Comparison of ENCODE assay signal across 20 cellular contexts in the genomic region with DNA sequence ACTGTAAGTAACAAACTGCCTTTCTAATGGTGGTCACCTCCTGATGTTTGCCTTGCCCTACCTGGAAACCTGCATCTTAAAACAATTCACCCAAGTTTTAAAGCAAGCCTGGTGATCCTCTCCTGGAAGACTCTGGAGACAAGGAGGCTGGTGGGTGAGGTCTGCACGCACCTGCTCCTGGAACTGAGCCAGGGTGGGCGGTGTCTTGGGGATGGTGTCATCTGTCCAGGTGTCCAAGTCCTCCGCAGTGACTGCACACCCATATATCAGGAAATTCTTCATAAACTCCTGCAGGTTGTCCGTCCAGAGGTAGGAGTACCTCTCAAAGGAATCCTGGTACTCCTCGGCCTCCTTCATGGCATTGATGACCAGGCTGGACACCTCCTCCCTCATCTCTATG. TPM values are rescaled to one million over a fixed set of nuclear protein-coding genes. Genes with fewer than 3 reads are reported as not detected.
DNase-seq lines count a peak whose midpoint lies in the region; ATAC-seq, FAIRE-seq and TF ChIP-seq lines count a peak whose summit lies in the region.
"Had no signal": no experiment of that assay in that cellular context is flagged by ENCODE, and none has a peak within 500 bp of the region (broad histone marks: within the 10 kb centered on the region; RNA-seq: fewer than 3 reads in every experiment).

No MANE protein-coding gene starts in this region.

- no peak for ATAC-seq in A549
- ATAC-seq in HG03139 (IDR thresholded peaks at IDR 0.05; ENCODE audit: unreplicated experiment): no peak
- ATAC-seq: gastroesophageal sphincter had no signal

- no peak for TF ChIP-seq POLR2A in A549 (IDR thresholded peaks at IDR 0.05; ENCODE audit: low read length)

- no peak for TF ChIP-seq EP300 in A549 (IDR thresholded peaks at IDR 0.05)

- POLR2A ChIA-PET in A549 (lab: Yijun Ruan, JAX): interaction anchor here (1.1 kb wide), 1 partner anchor 60 kb away, joined by 7 read pairs; no protein-coding TSS in a partner anchor

- H3K4me2 ChIP-seq in A549: peak overlapping the region; percentile 26; the same call in 2 of the 3 replicates

- no peak for DNase-seq in A549 (ENCODE audit: low read depth in 1 of 2, low spot score in 1 of 2)
- peak; percentile 92 for DNase-seq in DMS53 (lab: John Stamatoyannopoulos, UW)
- peak; percentile 24 for DNase-seq in NCI-H69 (lab: John Stamatoyannopoulos, UW)
- peak; percentile 37 for DNase-seq in kidney
- no peak for DNase-seq in superior temporal gyrus (ENCODE audit: extremely low spot score)
- DNase-seq in activated CD4-positive, alpha-beta T cell treated with anti-CD3 and anti-CD28 coated beads, Interleukin-2, amount 50 U/mL, for 4 hours: no peak
- DNase-seq: activated naive CD4-positive, alpha-beta T cell treated with anti-CD3 and anti-CD28 coated beads, Interleukin-2, amount 10 ng/mL, durations not matched to agents 7 days and 5 days; activated T-cell treated with anti-CD3 and anti-CD28 coated beads, Interleukin-2, amount 50 U/mL, for 4 hours; esophagus squamous epithelium; hippocampal formation; MM.1S; NCI-H1694; NK-92 treated with Interleukin-12 subunit alpha and Interleukin-12 subunit beta, amount 100 ng/mL, for 24 hours; ovary; stimulated activated CD4-positive, alpha-beta T cell treated with anti-CD3 and anti-CD28 coated beads, Interleukin-12 subunit alpha, Interleukin-12 subunit beta, amount 100 ng/mL, for 4 hours had no signal

- H3K4me3 ChIP-seq in A549 (no peak overlapping the region), kidney (ENCODE audit: low read length in 2 of 2) (no peak overlapping the region)
- H3K4me3 ChIP-seq: coronary artery, esophagus squamous epithelium, gastroesophageal sphincter, ovary, right atrium auricular region, thoracic aorta had no signal

- peak overlapping the region; percentile 54 to 81; a peak in 5 of 6 replicates for H3K27ac ChIP-seq in A549
- H3K27ac ChIP-seq in kidney (ENCODE audit: low read depth in 2 of 2, low read length in 2 of 2): no peak overlapping the region
- H3K27ac ChIP-seq: coronary artery, esophagus squamous epithelium, gastroesophageal sphincter, ovary, right atrium auricular region, thoracic aorta had no signal

- CTCF ChIA-PET in A549 (lab: Yijun Ruan, JAX): interaction anchor here (1.0 to 10.2 kb wide), 3 partner anchors 35 to 176 kb away, joined by 3 to 51 read pairs (median 4); no protein-coding TSS in a partner anchor

- 84% methylated on average over 5 of the region's 5 CpGs for WGBS in A549 (ENCODE audit: missing lambda C conversion rate)

- TF ChIP-seq CTCF in A549 (IDR thresholded peaks at IDR 0.05) (no peak), kidney (IDR thresholded peaks at IDR 0.05; ENCODE audit: borderline replicate concordance, extremely low read depth, insufficient read depth) (no peak)

- intact Hi-C loops in kidney (cut with DNase I): no loop called here

- H3K9ac ChIP-seq in kidney (ENCODE audit: low read length in 2 of 2): no peak overlapping the region

- FAIRE-seq in A549 (lab: Jason Lieb, UNC): no peak
- FAIRE-seq in kidney (lab: Jason Lieb, UNC): no peak

- H3K9me3 ChIP-seq in A549 (no peaks in the 10 kb centered on the region), kidney (ENCODE audit: control insufficient read depth in 1 of 2, low read length in 2 of 2) (no peaks in the 10 kb centered on the region)
- H3K9me3 ChIP-seq: esophagus squamous epithelium, gastroesophageal sphincter, ovary, right atrium auricular region, thoracic aorta had no signal

- H3K4me1 ChIP-seq in A549 (peaks cover 47% of the 10 kb centered on the region), kidney (ENCODE audit: control insufficient read depth in 1 of 2, insufficient read depth in 1 of 2, low read depth in 1 of 2, low read length in 2 of 2) (no peaks in the 10 kb centered on the region)
- H3K4me1 ChIP-seq: right atrium auricular region had no signal

- no peak for TF ChIP-seq RAD21 in A549 (conservative IDR thresholded peaks at IDR 0.05 in 1 of 2, IDR thresholded peaks at IDR 0.05 in 1 of 2)

- H3K36me3 ChIP-seq in kidney (ENCODE audit: control insufficient read depth in 1 of 2, insufficient read depth in 2 of 2, low read length in 2 of 2): no peaks in the 10 kb centered on the region
- H3K36me3 ChIP-seq: esophagus squamous epithelium, gastroesophageal sphincter, ovary, right atrium auricular region, thoracic aorta had no signal

TF ChIP-seq in A549, 52 proteins besides CTCF, POLR2A, EP300 and RAD21:
- no peak for TF ChIP-seq RFX5 (IDR thresholded peaks at IDR 0.05)
- TF ChIP-seq CBX2 (IDR thresholded peaks at IDR 0.05; ENCODE audit: borderline replicate concordance, low read depth): no peak
- TF ChIP-seq GATA3 (IDR thresholded peaks at IDR 0.05; ENCODE audit: borderline replicate concordance): no peak
- TF ChIP-seq BHLHE40 (IDR thresholded peaks at IDR 0.05; ENCODE audit: low read depth, low read length): no peak
- no peak for TF ChIP-seq HOXB13 (CRISPR knock-in tag; IDR thresholded peaks at IDR 0.05; ENCODE audit: low read depth)

RNA-seq across cellular contexts. Expression of gene DNAH17, which starts 44.9 kb away (rescaled TPM):
- polyA plus RNA-seq in A549 (2011; rRNA removed) (0.21 and 0.46 TPM in 2 replicates), A549 (2017; fragmentation: RNase III; extraction: RNeasy Plus Mini Kit Qiagen cat#74134 plus additional on column Dnase treatment) (0.26 to 0.49 TPM (median 0.39 TPM) in 3 replicates), kidney (ENCODE audit: insufficient read depth, low read depth, low replicate concordance) (0.17 TPM)
- polyA plus RNA-seq in A549 (2012; cell fraction: cytosol; rRNA removed): 0.29 and 0.46 TPM in 2 replicates
- polyA plus RNA-seq in A549 (2012; cell fraction: nucleus; rRNA removed): 0.95 and 1.2 TPM in 2 replicates
- polyA minus RNA-seq in A549 (2011; rRNA and poly(A)+ RNA removed): 0.62 and 0.68 TPM in 2 replicates
- total RNA-seq in kidney: 0.09 TPM

Comparison
In these comparisons a context has a peak if more than half of its experiments do, and no peak if none do; other contexts are left out.
1. DNase-seq: peak in DMS53 (single experiment), NCI-H69 (single experiment) and kidney (single experiment); none in A549 (0 of 2), superior temporal gyrus (single experiment) and activated CD4-positive, alpha-beta T cell treated with anti-CD3 and anti-CD28 coated beads, Interleukin-2, amount 50 U/mL, for 4 hours (0 of 2).
2. H3K27ac ChIP-seq: peak in A549 (2 of 2); none in kidney (0 of 2).